ENCODE assay signal across 19 cellular contexts in the genomic region with DNA sequence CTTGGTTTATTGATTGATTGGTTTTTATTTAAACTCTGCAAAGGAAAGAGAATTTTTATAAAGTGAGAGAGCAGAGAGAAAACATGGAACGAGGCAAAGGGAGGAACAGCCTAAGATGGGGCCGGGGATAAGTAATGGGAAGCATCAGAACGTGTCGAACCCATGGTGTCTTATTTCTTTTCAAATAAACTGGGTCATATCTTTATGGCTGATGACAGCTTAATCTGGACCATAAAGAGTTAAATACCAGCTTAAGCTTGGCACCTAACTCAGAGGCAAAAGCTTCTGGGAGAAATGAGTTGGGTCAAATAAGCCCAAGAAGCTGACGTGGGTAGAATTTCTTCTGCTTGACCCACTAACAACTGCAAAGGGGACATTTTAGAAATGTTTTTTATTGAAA. TPM values are rescaled to one million over a fixed set of nuclear protein-coding genes. Genes with fewer than 3 reads are reported as not detected.
DNase-seq lines count a peak whose midpoint lies in the region; ATAC-seq and TF ChIP-seq lines count a peak whose summit lies in the region.
"Had no signal": no experiment of that assay in that cellular context is flagged by ENCODE, and none has a peak within 500 bp of the region (broad histone marks: within the 10 kb centered on the region; RNA-seq: fewer than 3 reads in every experiment).

No MANE protein-coding gene starts in this region.

- ATAC-seq in activated T-cell treated with anti-CD3 and anti-CD28 coated beads, Interleukin-2, amount 50 U/mL, for 72 hours (replicated peaks in 1 of 2): no peak
- ATAC-seq in activated T-cell treated with anti-CD3 and anti-CD28 coated beads, Interleukin-2, amount 50 U/mL, for 4 hours: no peak
- no peak for ATAC-seq in CD8-positive, alpha-beta T cell
- ATAC-seq in HG03045 (IDR thresholded peaks at IDR 0.05; ENCODE audit: unreplicated experiment): no peak

- no peaks in the 10 kb centered on the region for H3K27me3 Mint-ChIP-seq in activated T-cell treated with anti-CD3 and anti-CD28 coated beads, Interleukin-2, amount 50 U/mL, for 72 hours (ENCODE audit: low read depth)
- no peaks in the 10 kb centered on the region for H3K27me3 Mint-ChIP-seq in activated T-cell treated with anti-CD3 and anti-CD28 coated beads, Interleukin-2, amount 50 U/mL, for 4 hours (ENCODE audit: low read depth)
- H3K27me3 Mint-ChIP-seq in CD8-positive, alpha-beta T cell (ENCODE audit: low read depth): no peaks in the 10 kb centered on the region
- no peaks in the 10 kb centered on the region for H3K27me3 Mint-ChIP-seq in nephron (ENCODE audit: low read depth)

- peaks cover 0 to 15% of the 10 kb centered on the region in 2 donors for H3K36me3 Mint-ChIP-seq in activated T-cell treated with anti-CD3 and anti-CD28 coated beads, Interleukin-2, amount 50 U/mL, for 72 hours (ENCODE audit: insufficient read depth in 2 of 2)
- peaks cover 22% of the 10 kb centered on the region for H3K36me3 Mint-ChIP-seq in activated T-cell treated with anti-CD3 and anti-CD28 coated beads, Interleukin-2, amount 50 U/mL, for 4 hours (ENCODE audit: insufficient read depth)
- peaks cover 20% of the 10 kb centered on the region for H3K36me3 Mint-ChIP-seq in CD8-positive, alpha-beta T cell
- H3K36me3 Mint-ChIP-seq in nephron (ENCODE audit: low read depth): peaks cover 16% of the 10 kb centered on the region

- CTCF ChIA-PET in CD8-positive, alpha-beta T cell (lab: Charles Lee): interaction anchor here (0.9 to 7.1 kb wide), 8 partner anchors 10 to 47 kb away, joined by 3 to 69 read pairs (median 8); a partner anchor contains a TSS

- H3K4me3 Mint-ChIP-seq in activated T-cell treated with anti-CD3 and anti-CD28 coated beads, Interleukin-2, amount 50 U/mL, for 72 hours: peak overlapping the region; percentile 53 to 60
- no peak overlapping the region for H3K4me3 Mint-ChIP-seq in activated T-cell treated with anti-CD3 and anti-CD28 coated beads, Interleukin-2, amount 50 U/mL, for 4 hours
- H3K4me3 Mint-ChIP-seq in CD8-positive, alpha-beta T cell: peak overlapping the region; percentile 75
- H3K4me3 Mint-ChIP-seq in nephron: no peak overlapping the region

- no peak for DNase-seq in activated T-cell treated with anti-CD3 and anti-CD28 coated beads, Interleukin-2, amount 50 U/mL, for 72 hours
- DNase-seq in activated T-cell treated with anti-CD3 and anti-CD28 coated beads, Interleukin-2, amount 50 U/mL, for 4 hours: no peak
- no peak for DNase-seq in CD8-positive, alpha-beta T cell
- no peak for DNase-seq in UCSD-AML1 (lab: John Stamatoyannopoulos, UW; ENCODE audit: unreplicated experiment)
- DNase-seq: ACHN; H7; NCI-H1105; NCI-H1694 treated with DMSO at 0.1 percent for 48 hours; NCI-H2107; NCI-H2227 treated with DMSO at 0.1 percent for 48 hours; NCI-H524 treated with DMSO at 0.1 percent for 48 hours; NK-92 treated with Interleukin-12 subunit alpha and Interleukin-12 subunit beta, amount 100 ng/mL, for 24 hours; SHP77 had no signal

- H3K9me3 Mint-ChIP-seq in activated T-cell treated with anti-CD3 and anti-CD28 coated beads, Interleukin-2, amount 50 U/mL, for 72 hours: no peaks in the 10 kb centered on the region
- H3K9me3 Mint-ChIP-seq in activated T-cell treated with anti-CD3 and anti-CD28 coated beads, Interleukin-2, amount 50 U/mL, for 4 hours: no peaks in the 10 kb centered on the region
- H3K9me3 Mint-ChIP-seq in CD8-positive, alpha-beta T cell: no peaks in the 10 kb centered on the region
- H3K9me3 Mint-ChIP-seq in nephron: no peaks in the 10 kb centered on the region

- no peaks in the 10 kb centered on the region for H3K27me3 ChIP-seq in CD8-positive, alpha-beta T cell (ENCODE audit: insufficient read depth, low read length)

- H3K36me3 ChIP-seq in CD8-positive, alpha-beta T cell (ENCODE audit: insufficient read depth, low read length): peaks cover 13% of the 10 kb centered on the region

- H3K9me3 ChIP-seq in CD8-positive, alpha-beta T cell (ENCODE audit: low read length): no peaks in the 10 kb centered on the region

- H3K4me3 ChIP-seq in CD8-positive, alpha-beta T cell (ENCODE audit: low read depth, low read length): no peak overlapping the region

- H3K27ac Mint-ChIP-seq in activated T-cell treated with anti-CD3 and anti-CD28 coated beads, Interleukin-2, amount 50 U/mL, for 72 hours: peak overlapping the region; percentile 50
- peak overlapping the region; percentile 88 for H3K27ac Mint-ChIP-seq in CD8-positive, alpha-beta T cell
- H3K27ac Mint-ChIP-seq in nephron: peak overlapping the region; percentile 4 to 38 (median 6)

- TF ChIP-seq CTCF in CD8-positive, alpha-beta T cell (IDR thresholded peaks at IDR 0.05): no peak
- TF ChIP-seq CTCF in nephron (IDR thresholded peaks at IDR 0.05; ENCODE audit: unreplicated experiment in 3 of 3): no peak

- H3K4me1 Mint-ChIP-seq in activated T-cell treated with anti-CD3 and anti-CD28 coated beads, Interleukin-2, amount 50 U/mL, for 72 hours (ENCODE audit: low read depth): peaks cover 60% of the 10 kb centered on the region
- peaks cover 43% of the 10 kb centered on the region for H3K4me1 Mint-ChIP-seq in activated T-cell treated with anti-CD3 and anti-CD28 coated beads, Interleukin-2, amount 50 U/mL, for 4 hours (ENCODE audit: low read depth)
- H3K4me1 Mint-ChIP-seq in CD8-positive, alpha-beta T cell (ENCODE audit: low read depth): peaks cover 52% of the 10 kb centered on the region
- H3K4me1 Mint-ChIP-seq in nephron: peaks cover 49% of the 10 kb centered on the region

- H3K27ac ChIP-seq in CD8-positive, alpha-beta T cell (ENCODE audit: low read depth, low read length): no peak overlapping the region
- H3K27ac ChIP-seq in cingulate gyrus (ENCODE audit: low read depth, low read length): peak overlapping the region; percentile 26
- H3K27ac ChIP-seq: HL-60 had no signal

- POLR2A ChIA-PET in CD8-positive, alpha-beta T cell (lab: Charles Lee): interaction anchor here (1.1 to 5.2 kb wide), 3 partner anchors 9 to 15 kb away, joined by 4 to 25 read pairs (median 4); a partner anchor contains a TSS

- H3K4me1 ChIP-seq in CD8-positive, alpha-beta T cell (ENCODE audit: insufficient read depth, low read length): peaks cover 15% of the 10 kb centered on the region

- intact Hi-C loops in CD8-positive, alpha-beta T cell (cut with DNase I, micrococcal nuclease): no loop called here

RNA-seq across cellular contexts. Expression of a gene that starts 12.0 kb away (rescaled TPM):
- total RNA-seq in activated T-cell treated with anti-CD3 and anti-CD28 coated beads, Interleukin-2, amount 50 U/mL, for 72 hours: 10 to 100 TPM; 13.5 to 15.2 TPM
- total RNA-seq in activated T-cell treated with anti-CD3 and anti-CD28 coated beads, Interleukin-2, amount 50 U/mL, for 4 hours: 1 to 10 TPM; 3.6 to 5.4 (median 5.1) TPM
- total RNA-seq in CD8-positive, alpha-beta T cell: 1 to 10 TPM; 5.6 to 7.7 TPM

RNA-seq across cellular contexts. Expression of a gene that starts 12.7 kb away (rescaled TPM):
- total RNA-seq in activated T-cell treated with anti-CD3 and anti-CD28 coated beads, Interleukin-2, amount 50 U/mL, for 72 hours: 10 to 100 TPM; 82.8 to 88.9 TPM
- 100 to 1,000 TPM; 220 to 231 (median 227) TPM for total RNA-seq in activated T-cell treated with anti-CD3 and anti-CD28 coated beads, Interleukin-2, amount 50 U/mL, for 4 hours
- 10 to 100 TPM; 18.6 to 20.2 TPM for total RNA-seq in CD8-positive, alpha-beta T cell

RNA-seq across cellular contexts. Expression of a gene that starts 20.0 kb away (rescaled TPM):
- total RNA-seq in activated T-cell treated with anti-CD3 and anti-CD28 coated beads, Interleukin-2, amount 50 U/mL, for 72 hours: not detected
- not detected for total RNA-seq in activated T-cell treated with anti-CD3 and anti-CD28 coated beads, Interleukin-2, amount 50 U/mL, for 4 hours
- not detected for total RNA-seq in CD8-positive, alpha-beta T cell
- total RNA-seq: H7, LHCN-M2, OCI-LY7 had no signal

RNA-seq across cellular contexts. Expression of a gene that starts 35.4 kb away (rescaled TPM):
- 1 to 10 TPM in 1 of 2 donors, under 1 TPM in 1; 0.82 to 1.5 TPM for total RNA-seq in activated T-cell treated with anti-CD3 and anti-CD28 coated beads, Interleukin-2, amount 50 U/mL, for 72 hours
- under 1 TPM; 0.51 to 0.87 (median 0.65) TPM for total RNA-seq in activated T-cell treated with anti-CD3 and anti-CD28 coated beads, Interleukin-2, amount 50 U/mL, for 4 hours
- 1 to 10 TPM; 1.5 to 2.1 TPM for total RNA-seq in CD8-positive, alpha-beta T cell

RNA-seq across cellular contexts. Expression of a gene that starts 39.6 kb away (rescaled TPM):
- 1 to 10 TPM; 1.7 to 2.2 TPM for total RNA-seq in activated T-cell treated with anti-CD3 and anti-CD28 coated beads, Interleukin-2, amount 50 U/mL, for 72 hours
- 1 to 10 TPM; 2.0 to 3.8 (median 2.6) TPM for total RNA-seq in activated T-cell treated with anti-CD3 and anti-CD28 coated beads, Interleukin-2, amount 50 U/mL, for 4 hours
- under 1 TPM; 0.52 to 0.72 TPM for total RNA-seq in CD8-positive, alpha-beta T cell

Comparison
In these comparisons a context has a peak if more than half of its experiments do, and no peak if none do; other contexts are left out.
1. H3K4me3 Mint-ChIP-seq: peak in activated T-cell treated with anti-CD3 and anti-CD28 coated beads, Interleukin-2, amount 50 U/mL, for 72 hours (2 of 2) and CD8-positive, alpha-beta T cell (single experiment); none in activated T-cell treated with anti-CD3 and anti-CD28 coated beads, Interleukin-2, amount 50 U/mL, for 4 hours (single experiment) and nephron (0 of 3).
2. H3K27ac Mint-ChIP-seq: peak in every context shown above with its lines; median percentile 88 in CD8-positive, alpha-beta T cell; 50 in activated T-cell treated with anti-CD3 and anti-CD28 coated beads, Interleukin-2, amount 50 U/mL, for 72 hours; 6 in nephron.